ENCODE assay signal across 18 cellular contexts in the genomic region with DNA sequence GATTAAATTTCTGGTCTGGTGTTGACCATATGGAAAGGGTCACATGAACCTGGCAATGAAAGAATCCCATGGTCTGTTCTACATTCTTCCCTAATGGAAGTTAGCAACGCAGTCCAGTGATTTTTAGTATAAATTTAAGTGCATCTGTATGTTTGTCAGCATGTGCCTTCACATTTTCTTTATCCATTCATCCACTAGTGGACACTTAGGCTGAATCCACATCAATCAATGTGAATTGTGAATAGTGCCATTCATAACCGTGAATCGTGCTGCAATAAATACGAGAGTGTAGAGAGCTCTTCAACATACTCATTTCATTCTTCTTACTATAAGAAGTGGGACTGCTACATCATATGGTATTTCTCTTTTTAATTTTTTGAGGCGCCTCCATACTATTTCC. TPM values are rescaled to one million over a fixed set of nuclear protein-coding genes. Genes with fewer than 3 reads are reported as not detected.
DNase-seq lines count a peak whose midpoint lies in the region; ATAC-seq and TF ChIP-seq lines count a peak whose summit lies in the region.
"Had no signal": no experiment of that assay in that cellular context is flagged by ENCODE, and none has a peak within 500 bp of the region (broad histone marks: within the 10 kb centered on the region; RNA-seq: fewer than 3 reads in every experiment).

No MANE protein-coding gene starts in this region.

- WGBS in smooth muscle cell (ENCODE audit: low lambda C conversion rate), result 75% methylated on average over 5 of the region's 5 CpGs
- WGBS in adrenal gland, 4 donors, result 63 to 70% (median 66%) methylated on average over 5 of the region's 5 CpGs

- H4K20me1 ChIP-seq in smooth muscle cell (ENCODE audit: low read depth), result no peaks in the 10 kb centered on the region

- H3K4me3 ChIP-seq in CD4-positive, alpha-beta memory T cell (ENCODE audit: low read length in 2 of 2), result no peak overlapping the region
- H3K4me3 ChIP-seq in smooth muscle cell (no peak overlapping the region), adrenal gland (no peak overlapping the region)
- H3K4me3 ChIP-seq: GM23248, K562 had no signal

- H3K79me2 ChIP-seq in smooth muscle cell (ENCODE audit: low read depth), result no peaks in the 10 kb centered on the region

- TF ChIP-seq CTCF in smooth muscle cell (IDR thresholded peaks at IDR 0.05; ENCODE audit: borderline replicate concordance, insufficient read depth, poor library complexity, severe bottlenecking) (no peak), adrenal gland (IDR thresholded peaks at IDR 0.05) (no peak)

- DNase-seq in CD4-positive, alpha-beta memory T cell, result no peak
- DNase-seq in RPMI7951 (ENCODE audit: low read depth) (peak; percentile 35), smooth muscle cell (lab: John Stamatoyannopoulos, UW; ENCODE audit: unreplicated experiment) (no peak), activated gamma-delta T cell treated with Interleukin-2 at 50 U/mL for 16 hours (no peak), adrenal gland (no peak)
- DNase-seq in effector memory CD8-positive, alpha-beta T cell, result no peak
- DNase-seq: DND-41, GM23248, MV-4-11, NCI-H1417, NCI-H1930, NCI-H2171, NCI-H446, NCI-H69, SHP77 treated with DMSO at 0.1 percent for 48 hours had no signal

- no peaks in the 10 kb centered on the region for H3K9me3 ChIP-seq in CD4-positive, alpha-beta memory T cell (ENCODE audit: control insufficient read depth in 1 of 2, low read length in 2 of 2)
- H3K9me3 ChIP-seq in smooth muscle cell (replicated peaks; ENCODE audit: low read depth) (no peaks in the 10 kb centered on the region), adrenal gland (replicated peaks in 1 of 3) (no peaks in the 10 kb centered on the region)

- CTCF ChIA-PET in CD4-positive, alpha-beta memory T cell (lab: Charles Lee; ENCODE audit: partially characterized antibody), result interaction anchor here (1.1 to 3.1 kb wide), 5 partner anchors 11 to 202 kb away, joined by 3 to 38 read pairs (median 4); no protein-coding TSS in a partner anchor

- peak overlapping the region; percentile 8 for H3K27ac ChIP-seq in CD4-positive, alpha-beta memory T cell (ENCODE audit: low read depth, low read length)
- no peak overlapping the region for H3K27ac ChIP-seq in smooth muscle cell (ENCODE audit: low read depth)
- H3K27ac ChIP-seq in adrenal gland, result no peak overlapping the region
- H3K27ac ChIP-seq: GM23248 had no signal

- peak overlapping the region in 6 of 7 donors; percentile 1 to 93 (median 65) for H3K27ac Mint-ChIP-seq in CD4-positive, alpha-beta memory T cell
- peak overlapping the region; percentile 66 to 80 for H3K27ac Mint-ChIP-seq in effector memory CD8-positive, alpha-beta T cell

- peak overlapping the region in 6 of 8 donors; percentile 21 to 89 (median 48) for H3K4me3 Mint-ChIP-seq in CD4-positive, alpha-beta memory T cell
- peak overlapping the region; percentile 59 to 61 for H3K4me3 Mint-ChIP-seq in effector memory CD8-positive, alpha-beta T cell

- intact Hi-C loops in CD4-positive, alpha-beta memory T cell (cut with micrococcal nuclease), result loop anchor here (1.0 kb wide), 1 partner anchor 67 kb away; no protein-coding TSS in a partner anchor
- intact Hi-C loops in adrenal gland (cut with DNase I), result loop anchor here in 1 of 2 donors (5.0 to 10.0 kb wide), 3 partner anchors 75 to 792 kb away; no protein-coding TSS in a partner anchor

- H3F3A ChIP-seq in smooth muscle cell (ENCODE audit: low read depth), result peaks cover 9% of the 10 kb centered on the region

- peak overlapping the region; percentile 79 for H2AFZ ChIP-seq in smooth muscle cell (ENCODE audit: low read depth)

- no peak overlapping the region for H3K9ac ChIP-seq in smooth muscle cell (ENCODE audit: low read depth)
- H3K9ac ChIP-seq: GM23248 had no signal

- no peaks in the 10 kb centered on the region for H3K27me3 Mint-ChIP-seq in CD4-positive, alpha-beta memory T cell
- H3K27me3 Mint-ChIP-seq in effector memory CD8-positive, alpha-beta T cell, result no peaks in the 10 kb centered on the region

- no peaks in the 10 kb centered on the region for H3K36me3 ChIP-seq in CD4-positive, alpha-beta memory T cell (ENCODE audit: insufficient read depth, low read length)
- H3K36me3 ChIP-seq in smooth muscle cell (ENCODE audit: low read depth), result no peaks in the 10 kb centered on the region
- H3K36me3 ChIP-seq in adrenal gland (replicated peaks in 1 of 2), result no peaks in the 10 kb centered on the region

- POLR2A ChIA-PET in CD4-positive, alpha-beta memory T cell (lab: Charles Lee; ENCODE audit: partially characterized antibody), result interaction anchor here (2.4 to 2.9 kb wide), 2 partner anchors 12 to 67 kb away, joined by 12 to 27 read pairs; a partner anchor contains a TSS

- no peaks in the 10 kb centered on the region for H3K27me3 ChIP-seq in CD4-positive, alpha-beta memory T cell (ENCODE audit: insufficient read depth, low read length)
- H3K27me3 ChIP-seq in smooth muscle cell (ENCODE audit: low read depth) (no peaks in the 10 kb centered on the region), adrenal gland (no peaks in the 10 kb centered on the region)

- peaks cover 33 to 42% (median 37%) of the 10 kb centered on the region in 4 donors for H3K4me1 Mint-ChIP-seq in CD4-positive, alpha-beta memory T cell
- H3K4me1 Mint-ChIP-seq in effector memory CD8-positive, alpha-beta T cell (ENCODE audit: low read depth in 2 of 2), result peaks cover 30 to 46% of the 10 kb centered on the region in 2 donors

- peaks cover 0 to 24% (median 9%) of the 10 kb centered on the region in 8 donors for H3K9me3 Mint-ChIP-seq in CD4-positive, alpha-beta memory T cell
- H3K9me3 Mint-ChIP-seq in effector memory CD8-positive, alpha-beta T cell, result peaks cover 0 to 2% of the 10 kb centered on the region in 2 donors

- H3K4me2 ChIP-seq in smooth muscle cell, result no peak overlapping the region

- no peak for ATAC-seq in effector memory CD8-positive, alpha-beta T cell (replicated peaks)
- ATAC-seq in GM19397 (IDR thresholded peaks at IDR 0.05; ENCODE audit: unreplicated experiment), result no peak
- ATAC-seq: HCT116, K562 had no signal

- H3K4me1 ChIP-seq in CD4-positive, alpha-beta memory T cell (ENCODE audit: insufficient read depth, low read length), result peaks cover 33% of the 10 kb centered on the region
- H3K4me1 ChIP-seq in smooth muscle cell (ENCODE audit: low read depth), result peaks cover 26% of the 10 kb centered on the region
- H3K4me1 ChIP-seq in adrenal gland (replicated peaks in 1 of 2), result peaks cover 5 to 23% of the 10 kb centered on the region in 2 donors

- no peak for TF ChIP-seq POLR2A in adrenal gland (IDR thresholded peaks at IDR 0.05)

- peaks cover 24 to 26% of the 10 kb centered on the region in 2 donors for H3K36me3 Mint-ChIP-seq in CD4-positive, alpha-beta memory T cell
- H3K36me3 Mint-ChIP-seq in effector memory CD8-positive, alpha-beta T cell (ENCODE audit: insufficient read depth), result peaks cover 8% of the 10 kb centered on the region

RNA-seq across cellular contexts. Expression of a gene that starts 12.7 kb away (rescaled TPM):
- total RNA-seq in CD4-positive, alpha-beta memory T cell, result 100 to 1,000 TPM; 160 to 162 TPM
- polyA plus RNA-seq in CD4-positive, alpha-beta memory T cell, result 100 to 1,000 TPM in 1 of 2 donors, 10 to 100 TPM in 1; 53.2 to 131 TPM
- 40.9 and 55.9 TPM in 2 replicates for total RNA-seq in RPMI7951 (2014; rRNA removed; shearing (Covaris generic))
- total RNA-seq in smooth muscle cell (92.1 and 96.3 TPM in 2 replicates), adrenal gland (100 to 1,000 TPM in 3 of 8 donors, 10 to 100 TPM in 5; 43.5 to 130 (median 89.5) TPM)
- polyA plus RNA-seq in smooth muscle cell (95.9 and 114 TPM in 2 replicates), adrenal gland (100 to 1,000 TPM in 2 of 3 donors, 10 to 100 TPM in 1; 92.0 to 128 (median 123) TPM)
